ENCODE assay signal across 16 cellular contexts in the genomic region with DNA sequence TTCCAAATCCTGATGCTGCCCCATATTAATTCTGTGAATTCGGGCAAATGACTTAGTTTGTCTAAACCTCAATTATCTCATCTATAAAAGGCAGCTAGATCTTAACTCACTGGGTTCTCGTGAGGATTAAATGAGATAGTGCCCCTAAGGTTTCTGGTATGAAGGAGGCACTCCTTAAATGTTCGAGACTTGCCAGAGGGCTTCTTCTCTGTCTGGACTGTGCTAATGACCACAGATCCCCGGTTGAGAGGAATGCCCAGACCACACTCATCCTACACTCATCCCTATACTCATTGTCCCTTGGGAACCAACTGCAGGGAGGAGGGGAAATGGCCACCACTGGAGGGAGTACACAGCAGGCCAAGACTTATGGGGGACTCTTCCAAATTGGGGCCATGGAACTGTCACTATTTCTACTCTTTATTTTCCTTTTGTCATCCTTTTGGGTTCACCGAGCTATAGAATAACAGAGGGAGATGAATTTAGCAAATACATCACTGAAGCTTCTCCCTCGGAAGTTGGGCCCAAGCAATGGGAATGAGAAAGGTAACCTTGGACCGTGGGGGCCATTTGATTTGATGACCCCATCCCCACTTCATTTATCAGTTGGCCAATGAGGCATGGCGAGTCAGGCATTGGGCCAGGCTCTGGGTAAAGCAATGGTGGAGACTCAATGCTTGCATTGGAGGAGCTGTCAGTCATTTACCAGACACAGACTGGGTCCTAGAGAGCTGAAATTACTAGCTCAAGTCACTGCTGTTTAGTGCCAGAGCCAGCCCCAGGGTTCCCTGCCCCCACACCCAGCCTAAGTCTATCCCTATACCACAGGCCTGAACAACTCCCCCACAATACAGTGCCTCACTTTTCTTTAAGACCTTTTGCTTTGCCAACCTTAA. TPM values are rescaled to one million over a fixed set of nuclear protein-coding genes. Genes with fewer than 3 reads are reported as not detected.
DNase-seq lines count a peak whose midpoint lies in the region; ATAC-seq, FAIRE-seq and TF ChIP-seq lines count a peak whose summit lies in the region.
"Had no signal": no experiment of that assay in that cellular context is flagged by ENCODE, and none has a peak within 500 bp of the region (broad histone marks: within the 10 kb centered on the region; RNA-seq: fewer than 3 reads in every experiment).

No MANE protein-coding gene starts in this region.

- H3K4ac ChIP-seq in H1 (replicated peaks; ENCODE audit: insufficient read length, low read depth, low read length) = no peak overlapping the region

- H3K4me1 ChIP-seq in PC-3 (ENCODE audit: insufficient read depth, low read length) (peaks cover 15% of the 10 kb centered on the region), H1 (replicated peaks in 1 of 4; ENCODE audit: control insufficient read depth in 3 of 4, insufficient read depth in 4 of 4, low read length in 3 of 4) (peaks cover 8 to 31% (median 19%) of the 10 kb centered on the region in 4 experiments; a peak in 6 of 7 replicates), uterus (no peaks in the 10 kb centered on the region), kidney (ENCODE audit: control insufficient read depth in 1 of 2, insufficient read depth in 1 of 2, low read depth in 1 of 2, low read length in 2 of 2) (peaks cover 0 to 7% of the 10 kb centered on the region in 2 donors)

- BruUV-seq in PC-3 (replicated peaks; lab: Mats Ljungman, UMichigan) = no TSS peak

- H3K27me3 Mint-ChIP-seq in stimulated activated naive CD8-positive, alpha-beta T cell treated with anti-CD3 and anti-CD28 coated beads, Interleukin-15, amount 100 ng/mL, for 72 hours = no peaks in the 10 kb centered on the region

- DNase-seq in stimulated activated naive CD8-positive, alpha-beta T cell treated with anti-CD3 and anti-CD28 coated beads, Interleukin-15, amount 100 ng/mL, for 72 hours = no peak
- no peak for DNase-seq in stimulated activated naive CD8-positive, alpha-beta T cell treated with anti-CD3 and anti-CD28 coated beads, Interleukin-15, Interleukin-2, amounts not matched to agents 100 U/mL and 50 U/mL, for 24 hours
- DNase-seq in PC-3 (peak; percentile 53), H1 (ENCODE audit: low read depth in 1 of 2, low spot score in 2 of 2) (no peak), NCI-H748 treated with DMSO at 0.1 percent for 48 hours (lab: John Stamatoyannopoulos, UW) (no peak), uterus (no peak), kidney (no peak)
- DNase-seq: activated CD4-positive, CD25-positive, alpha-beta regulatory T cell; activated gamma-delta T cell; DMS79 treated with DMSO at 0.1 percent for 48 hours; midbrain; NCI-H2081 treated with DMSO at 0.1 percent for 48 hours; ovary had no signal

- no peak overlapping the region for H3K4me3 ChIP-seq in PC-3 (ENCODE audit: low read length)
- H3K4me3 ChIP-seq in H1 (ENCODE audit: extremely low read depth in 1 of 4, insufficient read depth in 2 of 4, low read depth in 3 of 4, low read length in 4 of 4) = no peak overlapping the region
- no peak overlapping the region for H3K4me3 ChIP-seq in uterus
- H3K4me3 ChIP-seq in kidney (ENCODE audit: low read length in 2 of 2) = no peak overlapping the region
- H3K4me3 ChIP-seq: ovary, SK-N-MC had no signal

- H2BK5ac ChIP-seq in H1 (ENCODE audit: low read depth, low read length) = no peak overlapping the region

- no peak overlapping the region for H4K5ac ChIP-seq in H1 (ENCODE audit: insufficient read length, low read depth, low read length)

- H3K4me2 ChIP-seq in PC-3 (ENCODE audit: low read length) (no peak overlapping the region), H1 (ENCODE audit: insufficient read depth in 1 of 2, low read depth in 2 of 2, low read length in 2 of 2) (peak overlapping the region in 1 of 2 experiments; percentile 8; a peak in 1 of 4 replicates)

- no peak overlapping the region for H3K14ac ChIP-seq in H1 (ENCODE audit: insufficient read length)

- H2BK15ac ChIP-seq in H1 (ENCODE audit: low read length) = no peak overlapping the region

- H3F3A ChIP-seq in PC-3 (ENCODE audit: low read length, unreplicated experiment) = no peaks in the 10 kb centered on the region

- H3K4me1 Mint-ChIP-seq in stimulated activated naive CD8-positive, alpha-beta T cell treated with anti-CD3 and anti-CD28 coated beads, Interleukin-15, amount 100 ng/mL, for 72 hours = peaks cover 58% of the 10 kb centered on the region

- no peak for TF ChIP-seq RAD21 in H1 (IDR thresholded peaks at IDR 0.05 in 1 of 2, conservative IDR thresholded peaks at IDR 0.05 in 1 of 2; ENCODE audit: low read depth in 2 of 2, low read length in 2 of 2)

- no peaks in the 10 kb centered on the region for H3K9me3 Mint-ChIP-seq in stimulated activated naive CD8-positive, alpha-beta T cell treated with anti-CD3 and anti-CD28 coated beads, Interleukin-15, amount 100 ng/mL, for 72 hours

- TF ChIP-seq POLR2A in H1 (IDR thresholded peaks at IDR 0.05; ENCODE audit: control extremely low read depth in 1 of 2, low read depth in 2 of 2, low read length in 2 of 2) (peak; percentile 23 to 53; a peak in 2 of 3 replicates), uterus (IDR thresholded peaks at IDR 0.05) (no peak)

- H3K27me3 ChIP-seq in PC-3 (ENCODE audit: low read length) (no peaks in the 10 kb centered on the region), H1 (replicated peaks in 1 of 4; ENCODE audit: control insufficient read depth in 3 of 4, extremely low read depth in 1 of 4, insufficient read depth in 3 of 4, low read length in 3 of 4) (peaks cover 0 to 14% (median 6%) of the 10 kb centered on the region in 4 experiments; a peak in 3 of 7 replicates), uterus (no peaks in the 10 kb centered on the region)
- H3K27me3 ChIP-seq: ovary had no signal

- H3K27ac ChIP-seq in PC-3 (ENCODE audit: low read length) (no peak overlapping the region), H1 (ENCODE audit: low read depth, low read length) (no peak overlapping the region), uterus (no peak overlapping the region), kidney (ENCODE audit: low read depth in 2 of 2, low read length in 2 of 2) (no peak overlapping the region)
- H3K27ac ChIP-seq: ovary, SK-N-MC had no signal

- H3K23me2 ChIP-seq in H1 (ENCODE audit: low read depth, low read length) = peaks cover 5% of the 10 kb centered on the region; the same call in 1 of the 2 replicates

- no peak overlapping the region for H4K8ac ChIP-seq in H1 (ENCODE audit: extremely low read depth, insufficient read depth, low read length)

- no peak overlapping the region for H3K9ac ChIP-seq in PC-3 (ENCODE audit: low read length)
- no peak overlapping the region for H3K9ac ChIP-seq in H1 (replicated peaks in 1 of 4; ENCODE audit: extremely low read depth in 1 of 4, low read depth in 3 of 4, low read length in 3 of 4)
- H3K9ac ChIP-seq in kidney (ENCODE audit: low read length in 2 of 2) = no peak overlapping the region

- TF ChIP-seq CTCF in PC-3 (conservative IDR thresholded peaks at IDR 0.05; ENCODE audit: low read depth, low read length) (peak; percentile 28; the same call in 1 of the 2 replicates), H1 (IDR thresholded peaks at IDR 0.05; ENCODE audit: control extremely low read depth in 1 of 3, insufficient read depth in 1 of 3, low read depth in 1 of 3, low read length in 3 of 3) (no peak), uterus (IDR thresholded peaks at IDR 0.05) (no peak), kidney (IDR thresholded peaks at IDR 0.05; ENCODE audit: borderline replicate concordance, extremely low read depth, insufficient read depth) (no peak)

- no peak for ATAC-seq in stimulated activated naive CD8-positive, alpha-beta T cell treated with anti-CD3 and anti-CD28 coated beads, Interleukin-15, amount 100 ng/mL, for 72 hours
- ATAC-seq in stimulated activated naive CD8-positive, alpha-beta T cell treated with anti-CD3 and anti-CD28 coated beads, Interleukin-15, Interleukin-2, amounts not matched to agents 100 U/mL and 50 U/mL, for 24 hours = no peak
- ATAC-seq in PC-3 = no peak
- no peak for ATAC-seq in GM18520 (IDR thresholded peaks at IDR 0.05; ENCODE audit: unreplicated experiment)
- ATAC-seq: esophagus mucosa had no signal

- no peak overlapping the region for H2BK12ac ChIP-seq in H1 (ENCODE audit: low read depth, low read length)

- H2AFZ ChIP-seq in PC-3 (ENCODE audit: low read length) = no peak overlapping the region
- H2AFZ ChIP-seq in H1 (ENCODE audit: low read length) = no peak overlapping the region

- H2BK120ac ChIP-seq in H1 (replicated peaks; ENCODE audit: low read depth, low read length) = no peak overlapping the region

- no peak overlapping the region for H3K27ac Mint-ChIP-seq in stimulated activated naive CD8-positive, alpha-beta T cell treated with anti-CD3 and anti-CD28 coated beads, Interleukin-15, amount 100 ng/mL, for 72 hours

- H3K9me3 ChIP-seq in PC-3 (ENCODE audit: low read length) (no peaks in the 10 kb centered on the region), H1 (ENCODE audit: insufficient read depth in 2 of 2, low read depth in 1 of 2, low read length in 1 of 2) (no peaks in the 10 kb centered on the region), uterus (no peaks in the 10 kb centered on the region), kidney (ENCODE audit: control insufficient read depth in 1 of 2, low read length in 2 of 2) (no peaks in the 10 kb centered on the region)
- H3K9me3 ChIP-seq: ovary had no signal

- POLR2A ChIA-PET in PC-3 (lab: Charles Lee; ENCODE audit: unreplicated experiment) = interaction anchor here (1.0 kb wide), 1 partner anchor 131 kb away, joined by 7 read pairs; no protein-coding TSS in a partner anchor
- POLR2A ChIA-PET in H1 (lab: Charles Lee; ENCODE audit: partially characterized antibody) = interaction anchor here (0.6 to 1.3 kb wide), 5 partner anchors 13 to 1220 kb away, joined by 3 to 4 read pairs (median 3); no protein-coding TSS in a partner anchor

- H3K36me3 ChIP-seq in PC-3 (ENCODE audit: low read depth, low read length) (peaks cover 41% of the 10 kb centered on the region), H1 (ENCODE audit: control insufficient read depth in 2 of 4, insufficient read depth in 4 of 4, low read length in 3 of 4) (peaks cover 9 to 39% (median 21%) of the 10 kb centered on the region in 4 experiments), uterus (no peaks in the 10 kb centered on the region), kidney (ENCODE audit: control insufficient read depth in 1 of 2, insufficient read depth in 2 of 2, low read length in 2 of 2) (peaks cover 11 to 16% of the 10 kb centered on the region in 2 donors)
- H3K36me3 ChIP-seq: ovary had no signal

- 0 out of 2 replicates have a peak overlapping the region, but pooled peaks have one; percentile 28 for H2AK5ac ChIP-seq in H1 (ENCODE audit: low read depth, low read length)

- no peak overlapping the region for H4K91ac ChIP-seq in H1 (replicated peaks; ENCODE audit: insufficient read length, low read length)

- no peak for TF ChIP-seq EP300 in H1 (IDR thresholded peaks at IDR 0.05; ENCODE audit: borderline replicate concordance in 1 of 2, low read depth in 2 of 2, low read length in 2 of 2)

- peaks cover 36% of the 10 kb centered on the region for H3K79me2 ChIP-seq in PC-3 (ENCODE audit: low read length)
- H3K79me2 ChIP-seq in H1 (ENCODE audit: control insufficient read depth in 1 of 2, insufficient read depth in 2 of 2, low read length in 2 of 2) = peaks cover 0 to 57% of the 10 kb centered on the region in 2 experiments; a peak in 2 of 4 replicates

- H3K9me2 ChIP-seq in PC-3 (replicated peaks; ENCODE audit: low read length) = no peaks in the 10 kb centered on the region

- no peak overlapping the region for H3K56ac ChIP-seq in H1 (replicated peaks; ENCODE audit: insufficient read length, low read depth, low read length)

- H2BK20ac ChIP-seq in H1 (ENCODE audit: low read length) = no peak overlapping the region

- H4K20me1 ChIP-seq in PC-3 (ENCODE audit: low read length) (peaks cover 81% of the 10 kb centered on the region), H1 (replicated peaks in 1 of 2; ENCODE audit: control insufficient read depth in 1 of 2, insufficient read depth in 2 of 2, low read length in 2 of 2) (peaks cover 12 to 21% of the 10 kb centered on the region in 2 experiments)

- no peak overlapping the region for H3K18ac ChIP-seq in H1 (ENCODE audit: extremely low read depth, low read length)

- peak overlapping the region; percentile 12 to 32 for H3K4me3 Mint-ChIP-seq in stimulated activated naive CD8-positive, alpha-beta T cell treated with anti-CD3 and anti-CD28 coated beads, Interleukin-15, amount 100 ng/mL, for 72 hours

- H3K23ac ChIP-seq in H1 (ENCODE audit: insufficient read length) = no peak overlapping the region

- CTCF ChIA-PET in PC-3 (lab: Charles Lee) = interaction anchor here (0.6 kb wide), 1 partner anchor 17 kb away, joined by 3 read pairs; no protein-coding TSS in a partner anchor
- CTCF ChIA-PET in H1 (lab: Charles Lee; ENCODE audit: partially characterized antibody) = interaction anchor here (0.6 to 4.3 kb wide), 9 partner anchors 12 to 233 kb away, joined by 3 to 29 read pairs (median 4); partner anchors contain the start of gene BATF3

- intact Hi-C loops in PC-3 (cut with micrococcal nuclease) (no loop called here), uterus (cut with DNase I; ENCODE audit: low total_unique reads) (no loop called here), kidney (cut with DNase I) (no loop called here)

- WGBS in H1 (ENCODE audit: extremely low coverage in 1 of 2, insufficient coverage in 1 of 2, insufficient read length in 1 of 2, insufficient replicate concordance in 2 of 2, low coverage in 1 of 2, low lambda C conversion rate in 2 of 2, missing lambda C conversion rate in 1 of 2), 2 experiments = 88% methylated on average over 8 of the region's 8 CpGs; no CpG with 5 or more reads in 1 of the 2 experiments

- FAIRE-seq in H1 (lab: Jason Lieb, UNC) (no peak), kidney (lab: Jason Lieb, UNC) (no peak)

- H3K79me1 ChIP-seq in H1 (ENCODE audit: low read depth, low read length) = peaks cover 8% of the 10 kb centered on the region

RNA-seq across cellular contexts. Expression of gene ATF3, which starts 5.1 kb away (rescaled TPM):
- total RNA-seq in PC-3 (2014; rRNA removed) (275 and 335 TPM in 2 replicates), uterus (10 to 100 TPM in 3 of 4 donors, 1 to 10 TPM in 1; 1.8 to 42.6 (median 24.4) TPM), kidney (12.8 TPM)
- total RNA-seq in H1 (2021; fragmentation: NEBNext Ultra II Directional; extraction: Animal tissue kit (Norgen Biotek cat#: 25700)) = 21.5 and 27.7 TPM in 2 replicates
- polyA plus RNA-seq in H1 (2011; rRNA removed) (12.2 and 13.5 TPM in 2 replicates), kidney (ENCODE audit: insufficient read depth, low read depth, low replicate concordance) (14.6 TPM)
- 17.1 TPM for polyA plus RNA-seq in H1 (2011; cell fraction: cytosol; rRNA removed)
- 18.7 TPM for polyA plus RNA-seq in H1 (2011; cell fraction: nucleus; rRNA removed)
- 18.2 to 33.8 TPM (median 21.4 TPM) in 4 replicates for polyA plus RNA-seq in H1 (2012, experiment 1 of 2)
- polyA plus RNA-seq in H1 (2012, experiment 2 of 2) = 16.1 TPM
- 9.1 TPM for polyA plus RNA-seq in H1 (2013, experiment 1 of 2)
- polyA plus RNA-seq in H1 (2013, experiment 2 of 2) = 9.4 TPM
- 13.6 and 21.4 TPM in 2 replicates for polyA minus RNA-seq in H1 (2011; rRNA and poly(A)+ RNA removed)
- 15.9 TPM for polyA minus RNA-seq in H1 (2011; cell fraction: cytosol; rRNA and poly(A)+ RNA removed)
- 37.1 TPM for polyA minus RNA-seq in H1 (2011; cell fraction: nucleus; rRNA and poly(A)+ RNA removed)

Comparison
In these comparisons a context has a peak if more than half of its experiments do, and no peak if none do; other contexts are left out.
1. POLR2A ChIP-seq: peak in H1 (2 of 2); none in uterus (0 of 2).